Comparison of ENCODE assay signal across 11 cellular contexts in genomic region chr14:68365228-68365627, GRCh38.
A peak's percentile ranks its signal among the peaks of the same experiment; 100 is the strongest.
DNase-seq lines count a peak whose midpoint lies in the region; ATAC-seq and TF ChIP-seq lines count a peak whose summit lies in the region.
"Had no signal": no experiment of that assay in that cellular context is flagged by ENCODE, and none has a peak within 500 bp of the region (broad histone marks: within the 10 kb centered on the region; RNA-seq: fewer than 3 reads in every experiment).

No MANE protein-coding gene starts in this region.

- peak; percentile 42 for DNase-seq in HFFc6
- DNase-seq in amniotic epithelial cell (ENCODE audit: low read depth): peak; percentile 92
- DNase-seq in iris pigment epithelial cell (ENCODE audit: low read depth): peak; percentile 87
- DNase-seq in stomach: no peak
- no peak for DNase-seq in RPMI8226
- DNase-seq in DMS 273 treated with DMSO at 0.1 percent for 48 hours (lab: John Stamatoyannopoulos, UW): no peak
- DNase-seq in iPS-NIHi11 (ENCODE audit: low spot score): no peak
- DNase-seq: activated T-cell treated with anti-CD3 and anti-CD28 coated beads, Interleukin-2, amount 50 U/mL, for 4 hours; GOT3; SIG-M5 had no signal

- WGBS in stomach, 5 donors: 76 to 86% (median 80%) methylated on average over 3 of the region's 3 CpGs

- peaks cover 3 to 60% (median 28%) of the 10 kb centered on the region in 4 donors for H3K4me1 ChIP-seq in stomach

- no peak for TF ChIP-seq CTCF in HFFc6 (IDR thresholded peaks at IDR 0.05)
- no peak for TF ChIP-seq CTCF in stomach (IDR thresholded peaks at IDR 0.05)

- H3K36me3 ChIP-seq in stomach: no peaks in the 10 kb centered on the region

- peaks cover 49% of the 10 kb centered on the region for H3K4me1 Mint-ChIP-seq in HFFc6 (ENCODE audit: low read depth)

- H3K9me3 ChIP-seq in stomach: no peaks in the 10 kb centered on the region

- H3K27me3 ChIP-seq in stomach: no peaks in the 10 kb centered on the region

- H3K27ac ChIP-seq in stomach: peak overlapping the region; percentile 44 to 77 (median 64)

- intact Hi-C loops in stomach (cut with DNase I; ENCODE audit: low total_unique reads): no loop called here

- H3K9me3 Mint-ChIP-seq in HFFc6: no peaks in the 10 kb centered on the region
- H3K9me3 Mint-ChIP-seq: activated T-cell treated with anti-CD3 and anti-CD28 coated beads, Interleukin-2, amount 50 U/mL, for 4 hours had no signal

- peak overlapping the region; percentile 89 for H3K27ac Mint-ChIP-seq in HFFc6

- peak overlapping the region; percentile 39 for H3K4me3 Mint-ChIP-seq in HFFc6
- H3K4me3 Mint-ChIP-seq: activated T-cell treated with anti-CD3 and anti-CD28 coated beads, Interleukin-2, amount 50 U/mL, for 4 hours had no signal

- no peaks in the 10 kb centered on the region for H3K36me3 Mint-ChIP-seq in HFFc6 (ENCODE audit: low read depth)

- no peaks in the 10 kb centered on the region for H3K27me3 Mint-ChIP-seq in HFFc6 (ENCODE audit: insufficient read depth)

- TF ChIP-seq EP300 in stomach (IDR thresholded peaks at IDR 0.05): no peak

- no peak for ATAC-seq in HG03460 (IDR thresholded peaks at IDR 0.05; ENCODE audit: unreplicated experiment)
- ATAC-seq: activated T-cell treated with anti-CD3 and anti-CD28 coated beads, Interleukin-2, amount 50 U/mL, for 4 hours had no signal

- no peak for TF ChIP-seq POLR2A in stomach (IDR thresholded peaks at IDR 0.05)

- no peak overlapping the region for H3K4me3 ChIP-seq in stomach

Comparison
In these comparisons a context has a peak if more than half of its experiments do, and no peak if none do; other contexts are left out.
1. DNase-seq: peak in HFFc6 (single experiment), amniotic epithelial cell (single experiment) and iris pigment epithelial cell (single experiment); none in stomach (single experiment), RPMI8226 (single experiment), DMS 273 treated with DMSO at 0.1 percent for 48 hours (single experiment) and iPS-NIHi11 (single experiment).